23 cellular contexts compared by ENCODE assay signal in genomic region chr20:61031101-61031830, GRCh38.
"Had no signal": no experiment of that assay in that cellular context is flagged by ENCODE, and none has a peak within 500 bp of the region (broad histone marks: within the 10 kb centered on the region; RNA-seq: fewer than 3 reads in every experiment).

No MANE protein-coding gene starts in this region.

- H3K9me3 ChIP-seq: colonic mucosa, esophagus muscularis mucosa, gastroesophageal sphincter, lower lobe of right lung had no signal

- H3K4me1 Mint-ChIP-seq: endodermal cell, mesothelial cell of epicardium had no signal

- H3K36me3 Mint-ChIP-seq: mesothelial cell of epicardium had no signal

- H3K27me3 Mint-ChIP-seq: dendritic cell treated with granulocyte-macrophage colony-stimulating factor and Interleukin-4, amounts not matched to agents 40 ng/mL and 50 ng/mL, for 4 days had no signal

- H3K36me3 ChIP-seq: colonic mucosa, esophagus muscularis mucosa, gastroesophageal sphincter, heart right ventricle, left lung, lower lobe of right lung had no signal

- H3K4me3 Mint-ChIP-seq: dendritic cell treated with granulocyte-macrophage colony-stimulating factor and Interleukin-4, amounts not matched to agents 40 ng/mL and 50 ng/mL, for 4 days; effector memory CD8-positive, alpha-beta T cell; endodermal cell; mesothelial cell of epicardium had no signal

- H3K27ac ChIP-seq: colonic mucosa, foreskin keratinocyte, heart right ventricle, left lung, lower lobe of right lung had no signal

- FAIRE-seq: endometrium, frontal cortex, islet of Langerhans, kidney had no signal

- H3K4me1 ChIP-seq: colonic mucosa, foreskin keratinocyte, heart right ventricle, left lung, lower lobe of right lung had no signal

- H3K27me3 ChIP-seq: colonic mucosa, esophagus muscularis mucosa, foreskin keratinocyte, gastroesophageal sphincter, left lung had no signal

- H3K27ac Mint-ChIP-seq: dendritic cell treated with granulocyte-macrophage colony-stimulating factor and Interleukin-4, amounts not matched to agents 40 ng/mL and 50 ng/mL, for 4 days; effector memory CD8-positive, alpha-beta T cell; endodermal cell; mesothelial cell of epicardium had no signal

- DNase-seq: cerebellar nuclear complex; colonic mucosa; cortex of kidney; effector CD8-positive, alpha-beta T cell; effector memory CD8-positive, alpha-beta T cell; endodermal cell; foreskin keratinocyte; heart right ventricle; hippocampal formation; kidney; kidney glomerular epithelial cell; left lung; left ventricle myocardium superior; lower lobe of right lung; mesenchymal stem cell; mucosa of descending colon had no signal

- ATAC-seq: effector memory CD8-positive, alpha-beta T cell; foreskin keratinocyte; gastroesophageal sphincter; heart right ventricle; left lung; left ventricle myocardium superior; lower lobe of right lung; mucosa of descending colon had no signal

- H3K4me3 ChIP-seq: colonic mucosa, esophagus muscularis mucosa, gastroesophageal sphincter, heart right ventricle, left lung, lower lobe of right lung, mucosa of descending colon had no signal
